In the genomic region with DNA sequence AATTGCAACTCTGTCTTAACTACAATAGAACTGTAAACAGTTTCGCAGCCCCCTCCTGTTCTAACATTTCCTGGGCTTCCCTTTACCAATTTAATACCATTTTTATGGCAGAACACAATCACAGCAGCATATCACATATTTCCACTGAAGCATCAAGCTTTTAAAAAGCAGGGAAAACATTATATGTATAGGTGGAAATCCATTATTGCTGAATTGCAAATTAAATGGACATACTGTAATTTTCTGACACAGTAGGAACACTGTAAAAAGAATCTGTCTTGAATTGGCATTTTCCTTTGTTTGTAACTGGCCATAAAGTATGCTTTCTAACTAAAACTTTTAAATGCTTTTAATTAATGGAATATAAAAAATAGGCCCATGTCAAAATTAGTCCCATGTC, we compare ENCODE assay signal across 19 cellular contexts.
DNase-seq lines count a peak whose midpoint lies in the region; ATAC-seq, FAIRE-seq and TF ChIP-seq lines count a peak whose summit lies in the region.
"Had no signal": no experiment of that assay in that cellular context is flagged by ENCODE, and none has a peak within 500 bp of the region (broad histone marks: within the 10 kb centered on the region; RNA-seq: fewer than 3 reads in every experiment).

No MANE protein-coding gene starts in this region.

- no peak for TF ChIP-seq CTCF in HepG2 (CRISPR knock-in tag; IDR thresholded peaks at IDR 0.05)
- no peak for TF ChIP-seq CTCF in right lobe of liver (IDR thresholded peaks at IDR 0.05)
- TF ChIP-seq CTCF in IMR-90 (conservative IDR thresholded peaks at IDR 0.05; ENCODE audit: low read depth, low read length): no peak
- TF ChIP-seq CTCF in K562 (IDR thresholded peaks at IDR 0.05 in 2 of 3, conservative IDR thresholded peaks at IDR 0.05 in 1 of 3; ENCODE audit: insufficient read depth in 2 of 3, low read depth in 1 of 3, low read length in 3 of 3): no peak

- no peak overlapping the region for H2AK9ac ChIP-seq in IMR-90 (replicated peaks; ENCODE audit: low read depth, low read length, poor library complexity)

- in situ Hi-C loops in HepG2 (cut with HindIII; ENCODE audit: extremely low pct_ligation_motif_present, low pct_unique_long_range_greater_than_20kb): no loop called here
- in situ Hi-C loops in IMR-90 (cut with MboI; ENCODE audit: low sequenced_read_pairs): no loop called here
- in situ Hi-C loops in K562 (cut with MboI): no loop called here

- WGBS in HepG2 (ENCODE audit: low lambda C conversion rate): 4% methylated on average over 1 of the region's 1 CpG
- WGBS in right lobe of liver (ENCODE audit: insufficient coverage, low coverage, low lambda C conversion rate, missing lambda C conversion rate): 89% methylated on average over 1 of the region's 1 CpG
- no CpG with 5 or more reads among the region's 1 CpG for WGBS in IMR-90 (ENCODE audit: extremely low coverage in 2 of 2, insufficient read length in 1 of 2), 2 experiments
- WGBS in K562 (ENCODE audit: insufficient coverage, low coverage, missing lambda C conversion rate): 9% methylated on average over 1 of the region's 1 CpG

- no peaks in the 10 kb centered on the region for H3K79me2 ChIP-seq in HepG2 (ENCODE audit: insufficient read depth, low read length)
- H3K79me2 ChIP-seq in K562 (ENCODE audit: control insufficient read depth, insufficient read depth, low read length): no peaks in the 10 kb centered on the region

- H3K9me3 ChIP-seq in HepG2 (ENCODE audit: low read length) (no peaks in the 10 kb centered on the region), right lobe of liver (no peaks in the 10 kb centered on the region), IMR-90 (ENCODE audit: control insufficient read depth, insufficient read depth, low read length) (peaks cover 14% of the 10 kb centered on the region), K562 (replicated peaks; ENCODE audit: control insufficient read depth, insufficient read depth, low read depth, low read length) (no peaks in the 10 kb centered on the region)
- no peaks in the 10 kb centered on the region for H3K9me3 ChIP-seq in effector memory CD4-positive, alpha-beta T cell (ENCODE audit: control insufficient read depth, low read length)
- H3K9me3 ChIP-seq: BLaER1, Caco-2 had no signal

- CTCF ChIA-PET in HepG2 (lab: Yijun Ruan, JAX; ENCODE audit: low intra/inter-chr PET ratio, low total read pairs): no interaction called here
- CTCF ChIA-PET in IMR-90 (lab: Yijun Ruan, JAX): no interaction called here
- CTCF ChIA-PET in K562 (lab: Yijun Ruan, JAX; ENCODE audit: low intra/inter-chr PET ratio): no interaction called here

- no peak overlapping the region for H2BK20ac ChIP-seq in IMR-90 (ENCODE audit: low read depth, low read length)

- no peak overlapping the region for H3K18ac ChIP-seq in IMR-90 (ENCODE audit: low read depth, low read length)

- no peak overlapping the region for H2BK120ac ChIP-seq in IMR-90 (ENCODE audit: low read depth, low read length)

- H3K4me1 ChIP-seq in HepG2 (ENCODE audit: insufficient read depth, low read length): no peaks in the 10 kb centered on the region
- H3K4me1 ChIP-seq in right lobe of liver: no peaks in the 10 kb centered on the region
- H3K4me1 ChIP-seq in IMR-90 (ENCODE audit: control insufficient read depth, insufficient read depth, low read length): no peaks in the 10 kb centered on the region
- no peaks in the 10 kb centered on the region for H3K4me1 ChIP-seq in K562 (replicated peaks in 1 of 2; ENCODE audit: control insufficient read depth in 2 of 2, insufficient read depth in 2 of 2, low read length in 2 of 2)
- no peaks in the 10 kb centered on the region for H3K4me1 ChIP-seq in effector memory CD4-positive, alpha-beta T cell (ENCODE audit: control insufficient read depth, insufficient read depth, low read length, poor library complexity, severe bottlenecking)
- H3K4me1 ChIP-seq: BLaER1, Caco-2 had no signal

- no peak for TF ChIP-seq RAD21 in HepG2 (CRISPR knock-in tag; IDR thresholded peaks at IDR 0.05)
- TF ChIP-seq RAD21 in IMR-90 (IDR thresholded peaks at IDR 0.05; ENCODE audit: low read length): no peak
- TF ChIP-seq RAD21 in K562 (CRISPR knock-in tag; conservative IDR thresholded peaks at IDR 0.05 in 1 of 2, IDR thresholded peaks at IDR 0.05 in 1 of 2): no peak

- no peaks in the 10 kb centered on the region for H3K79me1 ChIP-seq in IMR-90 (ENCODE audit: low read depth in 1 of 2, low read length in 2 of 2)

- ATAC-seq in HepG2 (no peak), right lobe of liver (no peak), IMR-90 (ENCODE audit: low read depth) (no peak), K562 (no peak)
- ATAC-seq: CD8-positive, alpha-beta T cell had no signal

- H4K20me1 ChIP-seq in HepG2 (ENCODE audit: insufficient read depth, low read length) (no peaks in the 10 kb centered on the region), IMR-90 (ENCODE audit: insufficient read depth, low read length) (no peaks in the 10 kb centered on the region), K562 (replicated peaks; ENCODE audit: control insufficient read depth, insufficient read depth, low read length) (no peaks in the 10 kb centered on the region)
- H4K20me1 ChIP-seq: BLaER1 had no signal

- H4K5ac ChIP-seq in IMR-90 (ENCODE audit: low read depth, low read length): no peak overlapping the region

- no peak for TF ChIP-seq POLR2A in HepG2 (IDR thresholded peaks at IDR 0.05; ENCODE audit: insufficient read depth in 1 of 2, low read depth in 2 of 2, low read length in 2 of 2)
- no peak for TF ChIP-seq POLR2A in right lobe of liver (IDR thresholded peaks at IDR 0.05)
- no peak for TF ChIP-seq POLR2A in IMR-90 (IDR thresholded peaks at IDR 0.05; ENCODE audit: low read depth, low read length)
- TF ChIP-seq POLR2A in K562 (conservative IDR thresholded peaks at IDR 0.05): no peak

- no peak overlapping the region for H2AFZ ChIP-seq in HepG2 (ENCODE audit: low read length)
- no peak overlapping the region for H2AFZ ChIP-seq in IMR-90 (replicated peaks; ENCODE audit: low read length, poor library complexity)
- H2AFZ ChIP-seq in K562 (ENCODE audit: low read depth, low read length): no peak overlapping the region

- H3K23ac ChIP-seq in IMR-90 (ENCODE audit: low read depth, low read length): no peak overlapping the region

- intact Hi-C loops in HepG2 (cut with micrococcal nuclease; ENCODE audit: unreplicated experiment): no loop called here
- intact Hi-C loops in right lobe of liver (cut with DNase I): no loop called here
- intact Hi-C loops in IMR-90 (cut with micrococcal nuclease): no loop called here
- intact Hi-C loops in K562 (cut with micrococcal nuclease): no loop called here
- intact Hi-C loops in posterior cingulate gyrus (cut with DNase I): no loop called here

- no TSS peak for BruUV-seq in HepG2 (replicated peaks; lab: Mats Ljungman, UMichigan)
- no TSS peak for BruUV-seq in IMR-90 (replicated peaks; lab: Mats Ljungman, UMichigan)
- no TSS peak for BruUV-seq in K562 (replicated peaks; lab: Mats Ljungman, UMichigan)

- H3K4me3 ChIP-seq in HepG2 (replicated peaks in 1 of 3; ENCODE audit: insufficient read depth in 1 of 3, low read depth in 2 of 3, low read length in 3 of 3) (no peak overlapping the region), right lobe of liver (no peak overlapping the region), IMR-90 (ENCODE audit: insufficient read depth, low read depth, low read length) (no peak overlapping the region), K562 (no peak overlapping the region)
- H3K4me3 ChIP-seq in effector memory CD4-positive, alpha-beta T cell (ENCODE audit: insufficient read depth, low read depth, low read length, poor library complexity, severe bottlenecking): no peak overlapping the region
- H3K4me3 ChIP-seq: BLaER1 had no signal

- H3K9ac ChIP-seq in HepG2 (ENCODE audit: insufficient read depth, low read depth, low read length): no peak overlapping the region
- H3K9ac ChIP-seq in IMR-90 (ENCODE audit: low read depth, low read length): no peak overlapping the region
- H3K9ac ChIP-seq in K562 (ENCODE audit: insufficient read depth in 1 of 2, low read depth in 2 of 2, low read length in 2 of 2): no peak overlapping the region
- H3K9ac ChIP-seq: BLaER1 had no signal

- H2BK5ac ChIP-seq in IMR-90 (ENCODE audit: low read depth, low read length, poor library complexity, severe bottlenecking): no peak overlapping the region

- dilution Hi-C loops in IMR-90 (cut with HindIII; ENCODE audit: low sequenced_read_pairs, unreplicated experiment): no loop called here

- H4K8ac ChIP-seq in IMR-90 (ENCODE audit: low read depth in 2 of 2, low read length in 2 of 2): no peak overlapping the region

- no peak for DNase-seq in HepG2 (ENCODE audit: low spot score)
- DNase-seq in right lobe of liver: no peak
- DNase-seq in IMR-90: no peak
- no peak for DNase-seq in K562 (ENCODE audit: extremely low read depth in 1 of 4, low spot score in 3 of 4)
- DNase-seq in posterior cingulate gyrus: no peak
- no peak for DNase-seq in effector memory CD4-positive, alpha-beta T cell
- DNase-seq: 8988T; Caco-2; CD4-positive, CD25-positive, alpha-beta regulatory T cell; CD8-positive, alpha-beta T cell; DMS153; DND-41; H7; HCEC 1CT had no signal

- H3K9me1 ChIP-seq in IMR-90 (ENCODE audit: insufficient read depth, low read length) (no peaks in the 10 kb centered on the region), K562 (ENCODE audit: control insufficient read depth, insufficient read depth, low read length) (no peaks in the 10 kb centered on the region)

- H2BK15ac ChIP-seq in IMR-90 (ENCODE audit: low read depth, low read length): no peak overlapping the region

- no peak overlapping the region for H3K14ac ChIP-seq in IMR-90 (replicated peaks; ENCODE audit: low read depth, low read length)

- H3K36me3 ChIP-seq in HepG2 (replicated peaks in 1 of 2; ENCODE audit: control insufficient read depth in 1 of 2, insufficient read depth in 2 of 2, low read length in 2 of 2) (no peaks in the 10 kb centered on the region), right lobe of liver (no peaks in the 10 kb centered on the region), IMR-90 (ENCODE audit: control insufficient read depth, insufficient read depth, low read length) (no peaks in the 10 kb centered on the region), K562 (ENCODE audit: control insufficient read depth, insufficient read depth, low read length) (no peaks in the 10 kb centered on the region)
- no peaks in the 10 kb centered on the region for H3K36me3 ChIP-seq in effector memory CD4-positive, alpha-beta T cell (ENCODE audit: control insufficient read depth, insufficient read depth, low read length)
- H3K36me3 ChIP-seq: BLaER1 had no signal

- POLR2A ChIA-PET in HepG2 (lab: Yijun Ruan, JAX) (no interaction called here), IMR-90 (lab: Charles Lee; ENCODE audit: unreplicated experiment) (no interaction called here), K562 (lab: Yijun Ruan, JAX) (no interaction called here)

- FAIRE-seq in HepG2 (lab: Jason Lieb, UNC): no peak
- FAIRE-seq in K562 (lab: Jason Lieb, UNC): no peak
- FAIRE-seq: G401.6, GM12892, H1 had no signal

- no peak overlapping the region for H3K27ac ChIP-seq in HepG2 (ENCODE audit: extremely low read length, insufficient read depth, low read length)
- H3K27ac ChIP-seq in right lobe of liver: no peak overlapping the region
- H3K27ac ChIP-seq in IMR-90 (ENCODE audit: insufficient read depth, low read length): no peak overlapping the region
- H3K27ac ChIP-seq in K562 (ENCODE audit: extremely low read depth, low read depth, low read length): no peak overlapping the region
- no peak overlapping the region for H3K27ac ChIP-seq in effector memory CD4-positive, alpha-beta T cell (ENCODE audit: insufficient read depth, low read length, poor library complexity, severe bottlenecking)
- H3K27ac ChIP-seq: BLaER1, C4-2B had no signal

- no peak for TF ChIP-seq EP300 in HepG2 (IDR thresholded peaks at IDR 0.05; ENCODE audit: low read depth in 2 of 2, low read length in 2 of 2)
- TF ChIP-seq EP300 in HepG2 (CRISPR knock-in tag; IDR thresholded peaks at IDR 0.05; ENCODE audit: borderline replicate concordance): no peak
- no peak for TF ChIP-seq EP300 in K562 (IDR thresholded peaks at IDR 0.05; ENCODE audit: low read length)

- no peak overlapping the region for H3K56ac ChIP-seq in IMR-90 (ENCODE audit: extremely low read depth, insufficient read depth, low read length)

- no peak overlapping the region for H2AK5ac ChIP-seq in IMR-90 (ENCODE audit: low read depth, low read length)

- H3K27me3 ChIP-seq in HepG2 (ENCODE audit: control insufficient read depth in 1 of 2, insufficient read depth in 2 of 2, low read length in 2 of 2): no peaks in the 10 kb centered on the region
- H3K27me3 ChIP-seq in right lobe of liver: no peaks in the 10 kb centered on the region
- H3K27me3 ChIP-seq in IMR-90 (ENCODE audit: control insufficient read depth, insufficient read depth, low read length): no peaks in the 10 kb centered on the region
- H3K27me3 ChIP-seq in K562 (ENCODE audit: control insufficient read depth in 2 of 2, insufficient read depth in 2 of 2, low read length in 2 of 2): no peaks in the 10 kb centered on the region
- H3K27me3 ChIP-seq in effector memory CD4-positive, alpha-beta T cell (replicated peaks; ENCODE audit: control insufficient read depth, insufficient read depth, low read length, poor library complexity, severe bottlenecking): no peaks in the 10 kb centered on the region
- H3K27me3 ChIP-seq: BLaER1 had no signal

- H3K4ac ChIP-seq in IMR-90 (ENCODE audit: low read depth, low read length): no peak overlapping the region

- no peak overlapping the region for H3K4me2 ChIP-seq in HepG2 (ENCODE audit: low read depth, low read length)
- H3K4me2 ChIP-seq in IMR-90 (ENCODE audit: low read depth, low read length): no peak overlapping the region
- H3K4me2 ChIP-seq in K562 (ENCODE audit: insufficient read depth, low read length): no peak overlapping the region
- H3K4me2 ChIP-seq: BLaER1 had no signal

- no peak overlapping the region for H4K91ac ChIP-seq in IMR-90 (ENCODE audit: insufficient read depth, low read depth, low read length)
